ENCODE assay signal across 16 cellular contexts in genomic region chr10:69876931-69877330, GRCh38.
"Had no signal": no experiment of that assay in that cellular context is flagged by ENCODE, and none has a peak within 500 bp of the region (broad histone marks: within the 10 kb centered on the region; RNA-seq: fewer than 3 reads in every experiment).

No MANE protein-coding gene starts in this region.

- H3K36me3 Mint-ChIP-seq: activated naive CD4-positive, alpha-beta T cell treated with anti-CD3 and anti-CD28 coated beads, Interleukin-2, amount 50 U/mL, for 24 hours; stimulated activated naive B cell treated with anti-CD40 and anti-IgM and Interleukin-4, amounts not matched to agents 10 μg/mL and 1 μg/mL and 100 μg/mL, for 72 hours had no signal

- H3K27ac Mint-ChIP-seq: activated naive CD4-positive, alpha-beta T cell treated with anti-CD3 and anti-CD28 coated beads, Interleukin-2, amount 50 U/mL, for 24 hours; stimulated activated naive B cell treated with anti-CD40 and anti-IgM and Interleukin-4, amounts not matched to agents 10 μg/mL and 1 μg/mL and 100 μg/mL, for 72 hours had no signal

- ATAC-seq: activated CD4-positive, CD25-positive, alpha-beta regulatory T cell treated with anti-CD3 and anti-CD28 coated beads, Interleukin-2, amount 50 U/mL, for 24 hours; body of pancreas; stimulated activated naive B cell treated with anti-CD40 and anti-IgM and Interleukin-4, amounts not matched to agents 10 μg/mL and 1 μg/mL and 100 μg/mL, for 72 hours had no signal

- H3K4me1 Mint-ChIP-seq: activated naive CD4-positive, alpha-beta T cell treated with anti-CD3 and anti-CD28 coated beads, Interleukin-2, amount 50 U/mL, for 24 hours; central memory CD8-positive, alpha-beta T cell had no signal

- H3K9me3 Mint-ChIP-seq: activated naive CD4-positive, alpha-beta T cell treated with anti-CD3 and anti-CD28 coated beads, Interleukin-2, amount 50 U/mL, for 24 hours; central memory CD8-positive, alpha-beta T cell; stimulated activated naive B cell treated with anti-CD40 and anti-IgM and Interleukin-4, amounts not matched to agents 10 μg/mL and 1 μg/mL and 100 μg/mL, for 72 hours had no signal

- H3K4me3 Mint-ChIP-seq: activated naive CD4-positive, alpha-beta T cell treated with anti-CD3 and anti-CD28 coated beads, Interleukin-2, amount 50 U/mL, for 24 hours; central memory CD8-positive, alpha-beta T cell; stimulated activated naive B cell treated with anti-CD40 and anti-IgM and Interleukin-4, amounts not matched to agents 10 μg/mL and 1 μg/mL and 100 μg/mL, for 72 hours had no signal

- DNase-seq: activated CD4-positive, alpha-beta T cell treated with anti-CD3 and anti-CD28 coated beads, Interleukin-2, amount 50 U/mL, for 1 hour; activated gamma-delta T cell treated with Interleukin-2 at 50 U/mL for 16 hours; activated T-cell treated with anti-CD3 and anti-CD28 coated beads, Interleukin-2, amount 50 U/mL, for 1 hour; anterior cingulate cortex; body of pancreas; heart right ventricle; islet precursor cell; left cardiac atrium; stimulated activated CD4-positive, alpha-beta T cell treated with anti-CD3 and anti-CD28 coated beads, Interleukin-2, amount 100 ng/mL, for 48 hours; stimulated activated CD8-positive, alpha-beta memory T cell treated with anti-CD3 and anti-CD28 coated beads, Interleukin-4, amount 100 ng/mL, for 48 hours; stimulated activated naive B cell treated with anti-CD40 and anti-IgM and Interleukin-4, amounts not matched to agents 10 μg/mL and 1 μg/mL and 100 μg/mL, for 72 hours; SW 1271; trophoblast cell had no signal
